ENCODE assay signal across 1 cellular context in the genomic region with DNA sequence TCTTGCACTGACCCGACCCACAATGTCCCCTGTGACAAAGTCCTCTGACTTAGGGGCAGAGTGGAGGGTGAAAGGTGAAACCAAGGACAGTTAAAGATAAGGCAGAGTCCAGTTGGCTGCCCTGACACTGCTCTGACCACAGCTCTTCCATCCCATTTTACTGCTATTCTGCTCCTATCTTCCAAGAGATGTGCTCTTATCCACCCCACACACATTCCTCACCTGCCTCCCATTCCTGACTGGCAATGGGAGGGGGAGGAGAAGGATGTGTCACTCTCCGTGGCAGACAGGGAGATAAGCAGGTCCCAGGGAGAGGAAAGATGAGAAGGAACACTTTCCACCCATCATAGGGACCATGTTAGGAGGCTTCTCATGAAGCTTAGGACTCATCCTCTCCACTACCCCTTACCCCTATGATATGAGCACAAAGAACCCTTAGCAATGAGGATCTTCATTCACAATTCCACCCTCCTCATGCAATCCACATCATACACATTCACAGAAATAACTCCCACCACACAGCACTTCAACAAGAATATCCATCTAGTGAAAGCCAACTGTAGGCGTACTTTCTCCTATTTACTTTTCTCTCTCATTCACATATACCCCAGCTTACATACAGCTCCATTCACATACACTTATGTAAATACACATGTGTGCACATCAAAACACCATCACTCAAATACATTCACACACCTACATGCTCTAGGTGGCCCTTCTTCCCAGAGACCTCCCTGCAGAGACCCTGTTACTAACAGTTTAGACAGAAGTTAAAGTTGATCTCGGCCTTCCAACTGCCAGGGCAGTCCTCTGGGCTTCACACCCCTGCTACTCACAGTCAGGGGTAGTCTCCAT.
TF ChIP-seq lines count a peak whose summit lies in the region.

No MANE protein-coding gene starts in this region.

TF ChIP-seq in K562, 482 proteins besides CTCF, POLR2A, EP300 and RAD21 (continued from another document):
- TF ChIP-seq ZSCAN32 (CRISPR knock-in tag; IDR thresholded peaks at IDR 0.05), result 0 out of 2 replicates have a peak, but pooled peaks have one; percentile 40
- TF ChIP-seq MECOM (CRISPR knock-in tag; IDR thresholded peaks at IDR 0.05), result peak; percentile 91
- TF ChIP-seq ERF (CRISPR knock-in tag; IDR thresholded peaks at IDR 0.05), result 0 out of 2 replicates have a peak, but pooled peaks have one; percentile 66
- peak; percentile 73; the same call in 1 of the 2 replicates for TF ChIP-seq NR2C2 (CRISPR knock-in tag; IDR thresholded peaks at IDR 0.05)
- TF ChIP-seq NR2C2 (tag; IDR thresholded peaks at IDR 0.05), result peak; percentile 90
- TF ChIP-seq SMAD4 (CRISPR knock-in tag; conservative IDR thresholded peaks at IDR 0.05), result peak; percentile 76
- TF ChIP-seq ZNF282 (CRISPR knock-in tag; IDR thresholded peaks at IDR 0.05), result no peak
- TF ChIP-seq CBX2 (IDR thresholded peaks at IDR 0.05; ENCODE audit: insufficient read depth, low read length, poor library complexity, severe bottlenecking), result no peak
- TF ChIP-seq SAFB2 (IDR thresholded peaks at IDR 0.05; ENCODE audit: borderline replicate concordance, low read depth, low read length, severe bottlenecking), result no peak
- TF ChIP-seq CCNT2 (IDR thresholded peaks at IDR 0.05; ENCODE audit: borderline replicate concordance, extremely low read depth, insufficient read length, low read depth, low read length), result peak; percentile 67
- peak; percentile 67; the same call in 1 of the 2 replicates for TF ChIP-seq ATF7 (IDR thresholded peaks at IDR 0.05)
- no peak for TF ChIP-seq ZNF239 (CRISPR knock-in tag; IDR thresholded peaks at IDR 0.05)
- no peak for TF ChIP-seq ESRRB (CRISPR knock-in tag; IDR thresholded peaks at IDR 0.05; ENCODE audit: borderline replicate concordance)
- TF ChIP-seq ZNF384 (IDR thresholded peaks at IDR 0.05; ENCODE audit: low read depth, low read length), result no peak
- no peak for TF ChIP-seq NBN (IDR thresholded peaks at IDR 0.05; ENCODE audit: low read depth)
- no peak for TF ChIP-seq E2F5 (CRISPR knock-in tag; IDR thresholded peaks at IDR 0.05)
- TF ChIP-seq ATF4 (CRISPR knock-in tag; IDR thresholded peaks at IDR 0.05), result peak; percentile 51; the same call in 1 of the 2 replicates
- no peak for TF ChIP-seq DNMT1 (IDR thresholded peaks at IDR 0.05)
- no peak for TF ChIP-seq SRSF3 (IDR thresholded peaks at IDR 0.05; ENCODE audit: insufficient read depth, low read length)
- TF ChIP-seq, protein P1, sequence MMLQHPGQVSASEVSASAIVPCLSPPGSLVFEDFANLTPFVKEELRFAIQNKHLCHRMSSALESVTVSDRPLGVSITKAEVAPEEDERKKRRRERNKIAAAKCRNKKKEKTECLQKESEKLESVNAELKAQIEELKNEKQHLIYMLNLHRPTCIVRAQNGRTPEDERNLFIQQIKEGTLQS (IDR thresholded peaks at IDR 0.05), result peak; percentile 68; the same call in 1 of the 2 replicates
- TF ChIP-seq, protein P1 (CRISPR knock-in tag; conservative IDR thresholded peaks at IDR 0.05), result 0 out of 2 replicates have a peak, but pooled peaks have one; percentile 54
- TF ChIP-seq, protein P2, sequence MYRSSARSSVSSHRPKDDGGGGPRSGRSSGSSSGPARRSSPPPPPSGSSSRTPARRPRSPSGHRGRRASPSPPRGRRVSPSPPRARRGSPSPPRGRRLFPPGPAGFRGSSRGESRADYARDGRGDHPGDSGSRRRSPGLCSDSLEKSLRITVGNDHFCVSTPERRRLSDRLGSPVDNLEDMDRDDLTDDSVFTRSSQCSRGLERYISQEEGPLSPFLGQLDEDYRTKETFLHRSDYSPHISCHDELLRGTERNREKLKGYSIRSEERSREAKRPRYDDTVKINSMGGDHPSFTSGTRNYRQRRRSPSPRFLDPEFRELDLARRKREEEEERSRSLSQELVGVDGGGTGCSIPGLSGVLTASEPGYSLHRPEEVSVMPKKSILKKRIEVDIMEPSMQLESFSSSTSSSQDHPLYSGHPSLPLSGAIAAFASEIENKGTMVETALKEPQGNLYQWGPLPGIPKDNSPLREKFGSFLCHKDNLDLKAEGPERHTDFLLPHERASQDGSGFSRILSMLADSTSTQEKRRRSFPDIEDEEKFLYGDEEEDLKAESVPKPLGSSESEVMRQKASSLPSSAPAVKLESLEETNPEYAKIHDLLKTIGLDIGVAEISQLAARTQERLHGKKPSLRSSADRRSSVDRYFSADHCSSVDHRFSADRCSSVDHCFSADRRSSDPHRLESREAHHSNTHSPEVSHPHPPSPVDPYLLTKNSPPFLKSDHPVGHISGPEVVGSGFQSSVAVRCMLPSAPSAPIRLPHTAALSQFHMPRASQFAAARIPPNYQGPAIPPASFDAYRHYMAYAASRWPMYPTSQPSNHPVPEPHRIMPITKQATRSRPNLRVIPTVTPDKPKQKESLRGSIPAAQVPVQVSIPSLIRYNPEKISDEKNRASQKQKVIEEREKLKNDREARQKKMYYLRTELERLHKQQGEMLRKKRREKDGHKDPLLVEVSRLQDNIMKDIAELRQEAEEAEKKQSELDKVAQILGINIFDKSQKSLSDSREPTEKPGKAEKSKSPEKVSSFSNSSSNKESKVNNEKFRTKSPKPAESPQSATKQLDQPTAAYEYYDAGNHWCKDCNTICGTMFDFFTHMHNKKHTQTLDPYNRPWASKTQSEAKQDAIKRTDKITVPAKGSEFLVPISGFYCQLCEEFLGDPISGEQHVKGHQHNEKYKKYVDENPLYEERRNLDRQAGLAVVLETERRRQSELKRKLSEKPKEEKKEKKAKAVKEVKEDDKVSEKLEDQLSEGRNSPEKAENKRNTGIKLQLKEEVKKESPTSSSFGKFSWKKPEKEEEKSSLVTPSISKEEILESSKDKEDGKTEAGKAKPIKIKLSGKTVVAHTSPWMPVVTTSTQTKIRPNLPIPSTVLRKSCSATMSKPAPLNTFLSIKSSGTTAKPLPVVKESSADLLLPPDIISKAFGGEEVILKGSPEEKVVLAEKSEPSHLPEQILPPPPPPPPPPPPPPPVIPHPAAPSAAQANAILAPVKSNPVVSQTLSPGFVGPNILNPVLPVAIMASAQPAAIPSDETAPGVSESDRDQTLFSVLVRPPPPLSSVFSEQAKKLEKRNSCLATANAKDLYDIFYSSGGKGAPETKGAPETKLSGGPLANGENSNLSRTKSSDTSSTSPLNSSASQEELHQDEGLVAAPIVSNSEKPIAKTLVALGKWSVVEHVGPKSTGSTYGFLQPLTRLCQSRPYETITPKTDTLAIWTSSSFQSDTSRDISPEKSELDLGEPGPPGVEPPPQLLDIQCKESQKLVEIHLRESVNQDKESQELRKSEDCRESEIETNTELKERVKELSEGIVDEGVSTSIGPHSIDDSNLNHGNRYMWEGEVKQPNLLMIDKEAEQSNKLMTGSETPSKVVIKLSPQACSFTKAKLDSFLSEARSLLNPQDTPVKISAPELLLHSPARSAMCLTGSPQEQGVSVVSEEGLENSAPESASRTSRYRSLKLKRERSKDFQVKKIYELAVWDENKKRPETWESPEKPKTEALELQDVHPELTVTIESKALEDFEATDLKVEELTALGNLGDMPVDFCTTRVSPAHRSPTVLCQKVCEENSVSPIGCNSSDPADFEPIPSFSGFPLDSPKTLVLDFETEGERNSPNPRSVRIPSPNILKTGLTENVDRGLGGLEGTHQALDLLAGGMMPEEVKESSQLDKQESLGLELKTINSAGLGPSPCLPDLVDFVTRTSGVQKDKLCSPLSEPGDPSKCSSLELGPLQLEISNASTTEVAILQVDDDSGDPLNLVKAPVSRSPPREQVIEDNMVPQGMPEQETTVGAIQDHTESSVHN (IDR thresholded peaks at IDR 0.05; ENCODE audit: borderline replicate concordance in 1 of 2, low read depth in 1 of 2), result no peak
- 0 out of 2 replicates have a peak, but pooled peaks have one; percentile 50 for TF ChIP-seq ZNF134 (CRISPR knock-in tag; conservative IDR thresholded peaks at IDR 0.05)
- peak; percentile 97 for TF ChIP-seq TCF3 (CRISPR knock-in tag; IDR thresholded peaks at IDR 0.05)
- TF ChIP-seq, protein P3, sequence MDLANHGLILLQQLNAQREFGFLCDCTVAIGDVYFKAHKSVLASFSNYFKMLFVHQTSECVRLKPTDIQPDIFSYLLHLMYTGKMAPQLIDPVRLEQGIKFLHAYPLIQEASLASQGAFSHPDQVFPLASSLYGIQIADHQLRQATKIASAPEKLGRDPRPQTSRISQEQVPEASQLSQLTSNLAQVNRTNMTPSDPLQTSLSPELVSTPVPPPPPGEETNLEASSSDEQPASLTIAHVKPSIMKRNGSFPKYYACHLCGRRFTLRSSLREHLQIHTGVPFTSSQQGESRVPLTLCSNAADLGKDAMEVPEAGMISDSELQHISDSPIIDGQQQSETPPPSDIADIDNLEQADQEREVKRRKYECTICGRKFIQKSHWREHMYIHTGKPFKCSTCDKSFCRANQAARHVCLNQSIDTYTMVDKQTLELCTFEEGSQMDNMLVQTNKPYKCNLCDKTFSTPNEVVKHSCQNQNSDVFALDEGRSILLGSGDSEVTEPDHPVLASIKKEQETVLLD (IDR thresholded peaks at IDR 0.05), result peak; percentile 28; the same call in 1 of the 2 replicates
- no peak for TF ChIP-seq FOXK1 (CRISPR knock-in tag; IDR thresholded peaks at IDR 0.05; ENCODE audit: borderline replicate concordance)
- TF ChIP-seq, protein P4, sequence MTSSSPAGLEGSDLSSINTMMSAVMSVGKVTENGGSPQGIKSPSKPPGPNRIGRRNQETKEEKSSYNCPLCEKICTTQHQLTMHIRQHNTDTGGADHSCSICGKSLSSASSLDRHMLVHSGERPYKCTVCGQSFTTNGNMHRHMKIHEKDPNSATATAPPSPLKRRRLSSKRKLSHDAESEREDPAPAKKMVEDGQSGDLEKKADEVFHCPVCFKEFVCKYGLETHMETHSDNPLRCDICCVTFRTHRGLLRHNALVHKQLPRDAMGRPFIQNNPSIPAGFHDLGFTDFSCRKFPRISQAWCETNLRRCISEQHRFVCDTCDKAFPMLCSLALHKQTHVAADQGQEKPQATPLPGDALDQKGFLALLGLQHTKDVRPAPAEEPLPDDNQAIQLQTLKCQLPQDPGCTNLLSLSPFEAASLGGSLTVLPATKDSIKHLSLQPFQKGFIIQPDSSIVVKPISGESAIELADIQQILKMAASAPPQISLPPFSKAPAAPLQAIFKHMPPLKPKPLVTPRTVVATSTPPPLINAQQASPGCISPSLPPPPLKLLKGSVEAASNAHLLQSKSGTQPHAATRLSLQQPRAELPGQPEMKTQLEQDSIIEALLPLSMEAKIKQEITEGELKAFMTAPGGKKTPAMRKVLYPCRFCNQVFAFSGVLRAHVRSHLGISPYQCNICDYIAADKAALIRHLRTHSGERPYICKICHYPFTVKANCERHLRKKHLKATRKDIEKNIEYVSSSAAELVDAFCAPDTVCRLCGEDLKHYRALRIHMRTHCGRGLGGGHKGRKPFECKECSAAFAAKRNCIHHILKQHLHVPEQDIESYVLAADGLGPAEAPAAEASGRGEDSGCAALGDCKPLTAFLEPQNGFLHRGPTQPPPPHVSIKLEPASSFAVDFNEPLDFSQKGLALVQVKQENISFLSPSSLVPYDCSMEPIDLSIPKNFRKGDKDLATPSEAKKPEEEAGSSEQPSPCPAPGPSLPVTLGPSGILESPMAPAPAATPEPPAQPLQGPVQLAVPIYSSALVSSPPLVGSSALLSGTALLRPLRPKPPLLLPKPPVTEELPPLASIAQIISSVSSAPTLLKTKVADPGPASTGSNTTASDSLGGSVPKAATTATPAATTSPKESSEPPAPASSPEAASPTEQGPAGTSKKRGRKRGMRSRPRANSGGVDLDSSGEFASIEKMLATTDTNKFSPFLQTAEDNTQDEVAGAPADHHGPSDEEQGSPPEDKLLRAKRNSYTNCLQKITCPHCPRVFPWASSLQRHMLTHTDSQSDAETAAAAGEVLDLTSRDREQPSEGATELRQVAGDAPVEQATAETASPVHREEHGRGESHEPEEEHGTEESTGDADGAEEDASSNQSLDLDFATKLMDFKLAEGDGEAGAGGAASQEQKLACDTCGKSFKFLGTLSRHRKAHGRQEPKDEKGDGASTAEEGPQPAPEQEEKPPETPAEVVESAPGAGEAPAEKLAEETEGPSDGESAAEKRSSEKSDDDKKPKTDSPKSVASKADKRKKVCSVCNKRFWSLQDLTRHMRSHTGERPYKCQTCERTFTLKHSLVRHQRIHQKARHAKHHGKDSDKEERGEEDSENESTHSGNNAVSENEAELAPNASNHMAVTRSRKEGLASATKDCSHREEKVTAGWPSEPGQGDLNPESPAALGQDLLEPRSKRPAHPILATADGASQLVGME (CRISPR knock-in tag; IDR thresholded peaks at IDR 0.05), result peak; percentile 83; the same call in 1 of the 2 replicates
- peak; percentile 57; the same call in 1 of the 2 replicates for TF ChIP-seq GABPB1 (CRISPR knock-in tag; IDR thresholded peaks at IDR 0.05)
TF ChIP-seq in K562: peak in this region for 113.
